Comparison of ENCODE assay signal across 31 cellular contexts in genomic region chr18:11464129-11464528, GRCh38.
"Had no signal": no experiment of that assay in that cellular context is flagged by ENCODE, and none has a peak within 500 bp of the region (broad histone marks: within the 10 kb centered on the region; RNA-seq: fewer than 3 reads in every experiment).

No MANE protein-coding gene starts in this region.

- H3K4me1 ChIP-seq: ascending aorta had no signal

- ATAC-seq: activated CD4-positive, alpha-beta T cell treated with anti-CD3 and anti-CD28 coated beads for 36 hours; activated CD4-positive, CD25-positive, alpha-beta regulatory T cell treated with anti-CD3 and anti-CD28 coated beads, Interleukin-2, amount 50 U/mL, for 24 hours; activated CD8-positive, alpha-beta memory T cell treated with anti-CD3 and anti-CD28 coated beads, Interleukin-2, amount 10 ng/mL, durations not matched to agents 7 days and 5 days; activated CD8-positive, alpha-beta T cell treated with anti-CD3 and anti-CD28 coated beads, Interleukin-2, amount 10 ng/mL, durations not matched to agents 7 days and 5 days; activated naive CD8-positive, alpha-beta T cell treated with anti-CD3 and anti-CD28 coated beads, Interleukin-2, amount 50 U/mL, for 24 hours; WTC11 had no signal

- FAIRE-seq: bronchial epithelial cell had no signal

- H3K27me3 ChIP-seq: ascending aorta, cardiac muscle cell had no signal

- H3K27ac ChIP-seq: ascending aorta, cardiac muscle cell, WERI-Rb-1 had no signal

- H3K9me3 ChIP-seq: ascending aorta had no signal

- H3K36me3 ChIP-seq: ascending aorta, cardiac muscle cell, WERI-Rb-1 had no signal

- H3K4me3 ChIP-seq: ascending aorta, cardiac muscle cell had no signal

- DNase-seq: activated CD4-positive, alpha-beta memory T cell treated with anti-CD3 and anti-CD28 coated beads, Interleukin-2, amount 10 ng/mL, durations not matched to agents 7 days and 5 days; activated CD4-positive, alpha-beta T cell treated with anti-CD3 and anti-CD28 coated beads for 1 hour; activated CD4-positive, alpha-beta T cell treated with anti-CD3 and anti-CD28 coated beads for 36 hours; activated CD4-positive, alpha-beta T cell treated with anti-CD3 and anti-CD28 coated beads for 48 hours; activated CD4-positive, alpha-beta T cell treated with anti-CD3 and anti-CD28 coated beads, Interleukin-2, amount 10 ng/mL, durations not matched to agents 7 days and 5 days; activated CD4-positive, alpha-beta T cell treated with anti-CD3 and anti-CD28 coated beads, Interleukin-2, amount 50 U/mL, for 48 hours; activated CD4-positive, CD25-positive, alpha-beta regulatory T cell; activated CD8-positive, alpha-beta memory T cell treated with anti-CD3 and anti-CD28 coated beads for 24 hours; activated CD8-positive, alpha-beta memory T cell treated with anti-CD3 and anti-CD28 coated beads, Interleukin-2, amount 10 ng/mL, durations not matched to agents 7 days and 5 days; activated CD8-positive, alpha-beta memory T cell treated with anti-CD3 and anti-CD28 coated beads, Interleukin-2, amount 50 U/mL, for 48 hours; activated CD8-positive, alpha-beta T cell treated with anti-CD3 and anti-CD28 coated beads, Interleukin-2, amount 10 ng/mL, durations not matched to agents 7 days and 5 days; activated effector memory CD4-positive, alpha-beta T cell treated with Interleukin-2 at 50 U/mL for 16 hours; activated gamma-delta T cell; activated naive CD4-positive, alpha-beta T cell treated with anti-CD3 and anti-CD28 coated beads, Interleukin-2, amount 10 ng/mL, durations not matched to agents 7 days and 5 days; activated naive CD4-positive, alpha-beta T cell treated with Interleukin-2 at 50 U/mL for 16 hours; activated naive CD8-positive, alpha-beta T cell treated with anti-CD3 and anti-CD28 coated beads, Interleukin-2, amount 10 ng/mL, durations not matched to agents 7 days and 5 days; activated naive CD8-positive, alpha-beta T cell treated with anti-CD3 and anti-CD28 coated beads, Interleukin-2, amount 50 U/mL, for 24 hours; activated T-cell treated with anti-CD3 and anti-CD28 coated beads, Interleukin-2, amount 50 U/mL, for 24 hours; activated T-cell treated with anti-CD3 and anti-CD28 coated beads, Interleukin-2, amount 50 U/mL, for 48 hours; amygdala; anterior cingulate cortex; caudate nucleus; cerebellar nuclear complex; T-helper 2 cell; T-helper 9 cell; WERI-Rb-1 had no signal
